Comparison of ENCODE assay signal across 13 cellular contexts in genomic region chr1:165364432-165365133, GRCh38. TPM values are rescaled to one million over a fixed set of nuclear protein-coding genes. Genes with fewer than 3 reads are reported as not detected.
DNase-seq lines count a peak whose midpoint lies in the region; ATAC-seq and TF ChIP-seq lines count a peak whose summit lies in the region.
"Had no signal": no experiment of that assay in that cellular context is flagged by ENCODE, and none has a peak within 500 bp of the region (broad histone marks: within the 10 kb centered on the region; RNA-seq: fewer than 3 reads in every experiment).

No MANE protein-coding gene starts in this region.

- H3K79me2 ChIP-seq in SK-N-SH (ENCODE audit: insufficient read depth), result no peaks in the 10 kb centered on the region

- H3K36me3 ChIP-seq in subcutaneous abdominal adipose tissue (ENCODE audit: control insufficient read depth in 5 of 5, insufficient read depth in 5 of 5, low read length in 5 of 5) (no peaks in the 10 kb centered on the region), spleen (no peaks in the 10 kb centered on the region), SK-N-SH (replicated peaks in 1 of 2; ENCODE audit: control insufficient read depth in 1 of 2, insufficient read depth in 2 of 2, low read length in 1 of 2) (no peaks in the 10 kb centered on the region)
- H3K36me3 ChIP-seq: breast epithelium, SJCRH30 had no signal

- no peak overlapping the region for H3K4me2 ChIP-seq in SK-N-SH

- TF ChIP-seq CTCF in fibroblast of the aortic adventitia (IDR thresholded peaks at IDR 0.05; ENCODE audit: insufficient read depth, low read length), result no peak
- no peak for TF ChIP-seq CTCF in spleen (IDR thresholded peaks at IDR 0.05 in 8 of 11, conservative IDR thresholded peaks at IDR 0.05 in 3 of 11)
- TF ChIP-seq CTCF in SK-N-SH (IDR thresholded peaks at IDR 0.05), result no peak

- intact Hi-C loops in spleen (cut with DNase I; ENCODE audit: low total_unique reads), result no loop called here

- no peaks in the 10 kb centered on the region for H3F3A ChIP-seq in SK-N-SH (replicated peaks; ENCODE audit: insufficient read depth)

- H3K27ac ChIP-seq in subcutaneous abdominal adipose tissue (ENCODE audit: low read depth, low read length) (peak overlapping the region; percentile 12), spleen (no peak overlapping the region), SK-N-SH (ENCODE audit: low read depth in 2 of 2, low read length in 1 of 2) (no peak overlapping the region)
- H3K27ac ChIP-seq: breast epithelium, SJCRH30 had no signal

- H3K9me2 ChIP-seq in SK-N-SH, result no peaks in the 10 kb centered on the region

- ATAC-seq in GM21360 (IDR thresholded peaks at IDR 0.05; ENCODE audit: unreplicated experiment), result no peak
- ATAC-seq: natural killer cell had no signal

- no peaks in the 10 kb centered on the region for H4K20me1 ChIP-seq in SK-N-SH (ENCODE audit: insufficient read depth)

- H3K4me3 ChIP-seq in fibroblast of the aortic adventitia (ENCODE audit: low read depth, low read length), result no peak overlapping the region
- H3K4me3 ChIP-seq in subcutaneous abdominal adipose tissue (ENCODE audit: low read depth in 1 of 5, low read length in 5 of 5), result no peak overlapping the region
- H3K4me3 ChIP-seq in spleen, result no peak overlapping the region
- H3K4me3 ChIP-seq in SK-N-SH (ENCODE audit: low read depth in 2 of 2, low read length in 1 of 2), result no peak overlapping the region
- H3K4me3 ChIP-seq: breast epithelium, SJCRH30 had no signal

- WGBS in spleen, 5 donors, result 36 to 59% (median 44%) methylated on average over 6 of the region's 6 CpGs
- WGBS in SK-N-SH (ENCODE audit: low lambda C conversion rate), result 13% methylated on average over 3 of the region's 6 CpGs

- CTCF ChIA-PET in SK-N-SH (lab: Yijun Ruan, JAX), result interaction anchor here (1.0 to 2.2 kb wide), 5 partner anchors 10 to 251 kb away, joined by 3 to 7 read pairs (median 4); no protein-coding TSS in a partner anchor

- H3K27me3 ChIP-seq in subcutaneous abdominal adipose tissue (ENCODE audit: control insufficient read depth in 5 of 5, insufficient read depth in 4 of 5, low read length in 5 of 5) (peaks cover 0 to 10% (median 5%) of the 10 kb centered on the region in 5 donors), spleen (replicated peaks in 1 of 7) (peaks cover 0 to 94% (median 5%) of the 10 kb centered on the region in 7 donors), SK-N-SH (ENCODE audit: insufficient read depth) (no peaks in the 10 kb centered on the region; the same call in 1 of the 2 replicates)
- H3K27me3 ChIP-seq: breast epithelium had no signal

- H2AFZ ChIP-seq in SK-N-SH (ENCODE audit: low read depth), result no peak overlapping the region

- DNase-seq in H4 (ENCODE audit: low spot score), result peak; percentile 66
- peak; percentile 65 for DNase-seq in NCI-H2196 treated with DMSO at 0.1 percent for 48 hours (lab: John Stamatoyannopoulos, UW; ENCODE audit: unreplicated experiment)
- peak; percentile 59 for DNase-seq in fibroblast of the aortic adventitia (ENCODE audit: low read depth)
- no peak for DNase-seq in spleen
- no peak for DNase-seq in SK-N-SH
- DNase-seq: activated B cell treated with CpG ODN at 0.5 μM for 24 hours; natural killer cell; stimulated activated CD8-positive, alpha-beta memory T cell treated with anti-CD3 and anti-CD28 coated beads, Interleukin-4, amount 100 ng/mL, for 48 hours had no signal

- no peak for TF ChIP-seq EP300 in SK-N-SH (IDR thresholded peaks at IDR 0.05; ENCODE audit: borderline replicate concordance in 1 of 2, low read depth in 1 of 2, low read length in 1 of 2)

- no peak for TF ChIP-seq RAD21 in SK-N-SH (IDR thresholded peaks at IDR 0.05; ENCODE audit: low read length)

- H3K4me1 ChIP-seq in subcutaneous abdominal adipose tissue (ENCODE audit: control insufficient read depth in 5 of 5, insufficient read depth in 5 of 5, low read length in 5 of 5) (peaks cover 0 to 13% (median 8%) of the 10 kb centered on the region in 5 donors), spleen (peaks cover 0 to 10% (median 0%) of the 10 kb centered on the region in 6 donors), SK-N-SH (ENCODE audit: control insufficient read depth in 1 of 2, insufficient read depth in 2 of 2, low read depth in 1 of 2, low read length in 1 of 2) (no peaks in the 10 kb centered on the region)
- H3K4me1 ChIP-seq: breast epithelium, SJCRH30 had no signal

- H3K9me3 ChIP-seq in subcutaneous abdominal adipose tissue (ENCODE audit: control insufficient read depth in 5 of 5, low read length in 5 of 5) (no peaks in the 10 kb centered on the region), spleen (no peaks in the 10 kb centered on the region), SK-N-SH (no peaks in the 10 kb centered on the region)
- H3K9me3 ChIP-seq: breast epithelium, SJCRH30 had no signal

- H3K9ac ChIP-seq in subcutaneous abdominal adipose tissue (ENCODE audit: low read length in 5 of 5) (no peak overlapping the region), SK-N-SH (no peak overlapping the region)

- TF ChIP-seq POLR2A in spleen (IDR thresholded peaks at IDR 0.05), result no peak

- POLR2A ChIA-PET in SK-N-SH (lab: Yijun Ruan, JAX), result no interaction called here

TF ChIP-seq in SK-N-SH, 30 proteins besides CTCF, POLR2A, EP300 and RAD21:
- TF ChIP-seq RCOR1 (IDR thresholded peaks at IDR 0.05; ENCODE audit: low read length), result no peak
- no peak for TF ChIP-seq MXI1 (IDR thresholded peaks at IDR 0.05; ENCODE audit: low read depth, low read length)
- no peak for TF ChIP-seq FOSL2 (IDR thresholded peaks at IDR 0.05; ENCODE audit: borderline replicate concordance, low read depth)
- no peak for TF ChIP-seq EZH2phosphoT487 (IDR thresholded peaks at IDR 0.05; ENCODE audit: borderline replicate concordance, low read depth)
- no peak for TF ChIP-seq USF1 (IDR thresholded peaks at IDR 0.05; ENCODE audit: borderline replicate concordance, low read depth)
- no peak for TF ChIP-seq TAF1 (IDR thresholded peaks at IDR 0.05; ENCODE audit: borderline replicate concordance, low read depth, low read length)
- TF ChIP-seq MEF2A (IDR thresholded peaks at IDR 0.05; ENCODE audit: borderline replicate concordance, low read depth), result no peak
- no peak for TF ChIP-seq RXRA (IDR thresholded peaks at IDR 0.05; ENCODE audit: borderline replicate concordance, low read depth)
- no peak for TF ChIP-seq USF2 (IDR thresholded peaks at IDR 0.05; ENCODE audit: borderline replicate concordance, low read depth, low read length)
- TF ChIP-seq IRF3 (IDR thresholded peaks at IDR 0.05; ENCODE audit: low read depth, low read length), result no peak
- no peak for TF ChIP-seq SIN3A (IDR thresholded peaks at IDR 0.05; ENCODE audit: borderline replicate concordance, low read depth, low read length)
- no peak for TF ChIP-seq NFIC (IDR thresholded peaks at IDR 0.05; ENCODE audit: borderline replicate concordance)
- no peak for TF ChIP-seq NRF1 (IDR thresholded peaks at IDR 0.05; ENCODE audit: low read depth, low read length)
- TF ChIP-seq GABPA (IDR thresholded peaks at IDR 0.05; ENCODE audit: low read depth), result no peak

RNA-seq across cellular contexts. Expression of gene LMX1A, which starts 8.1 kb away (rescaled TPM):
- total RNA-seq in H4 (2014; rRNA removed; shearing (Covaris generic)), result not detected in 2 replicates
- total RNA-seq in fibroblast of the aortic adventitia (ENCODE audit: low replicate concordance) (not detected in 2 replicates), spleen (not detected)
- polyA plus RNA-seq in spleen (not detected), SK-N-SH (2012; rRNA removed) (not detected in 2 replicates)
- polyA plus RNA-seq in SK-N-SH (2012; cell fraction: cytosol; rRNA removed), result not detected in 2 replicates
- not detected in 2 replicates for polyA plus RNA-seq in SK-N-SH (2012; cell fraction: nucleus; rRNA removed)
- total RNA-seq: activated B cell treated with CpG ODN at 0.5 μM for 24 hours, epithelial cell of proximal tubule, natural killer cell, SJCRH30 had no signal

Comparison
In these comparisons a context has a peak if more than half of its experiments do, and no peak if none do; other contexts are left out.
1. DNase-seq: peak in H4 (single experiment), NCI-H2196 treated with DMSO at 0.1 percent for 48 hours (single experiment) and fibroblast of the aortic adventitia (single experiment); none in spleen (single experiment) and SK-N-SH (single experiment).